ENCODE assay signal across 1 cellular context in the genomic region with DNA sequence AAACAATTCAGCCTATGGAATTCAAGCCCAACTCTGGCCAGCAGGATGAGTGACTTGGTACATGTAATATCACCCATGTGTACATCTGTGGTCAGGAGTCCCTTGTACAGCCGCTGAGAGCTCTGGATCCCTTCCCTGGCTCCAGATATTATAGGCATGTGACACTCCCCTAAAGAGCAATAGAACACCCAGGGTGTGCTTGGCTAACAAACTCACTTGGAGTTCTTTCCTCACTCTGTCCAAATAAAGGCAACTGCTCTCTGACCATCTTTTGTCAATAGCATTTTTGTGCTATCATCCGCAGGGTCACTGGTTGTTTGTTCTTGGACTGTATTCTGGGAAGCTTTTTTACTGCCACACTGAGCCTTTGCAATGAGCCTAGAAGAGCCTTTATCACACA.
TF ChIP-seq lines count a peak whose summit lies in the region.

No MANE protein-coding gene starts in this region.

TF ChIP-seq in A549, 52 proteins besides CTCF, POLR2A, EP300 and RAD21 (continued from another document):
- TF ChIP-seq TP53 (CRISPR knock-in tag; IDR thresholded peaks at IDR 0.05), result no peak
TF ChIP-seq in A549: peak in this region for 0.
